ENCODE assay signal across 25 cellular contexts in genomic region chr10:118482393-118483331, GRCh38.
"Had no signal": no experiment of that assay in that cellular context is flagged by ENCODE, and none has a peak within 500 bp of the region (broad histone marks: within the 10 kb centered on the region; RNA-seq: fewer than 3 reads in every experiment).

No MANE protein-coding gene starts in this region.

- H3K4me3 ChIP-seq: PC-9, SK-N-MC had no signal

- H3K4me2 ChIP-seq: PC-9 had no signal

- FAIRE-seq: astrocyte had no signal

- H2AFZ ChIP-seq: PC-9 had no signal

- ATAC-seq: activated T-helper 17 cell treated with anti-CD3 and anti-CD28 coated beads, Interleukin-2, amount 50 U/mL, for 72 hours; T-cell had no signal

- H3K27ac ChIP-seq: PC-9, SK-N-MC had no signal

- DNase-seq: activated B cell treated with CpG ODN at 0.5 μM for 24 hours; activated CD4-positive, alpha-beta memory T cell treated with anti-CD3 and anti-CD28 coated beads for 36 hours; activated CD4-positive, alpha-beta T cell treated with anti-CD3 and anti-CD28 coated beads for 1 hour; activated CD4-positive, alpha-beta T cell treated with anti-CD3 and anti-CD28 coated beads, Interleukin-2, amount 10 ng/mL, durations not matched to agents 24 days and 14 days; activated CD8-positive, alpha-beta memory T cell treated with anti-CD3 and anti-CD28 coated beads for 24 hours; activated gamma-delta T cell; activated naive CD4-positive, alpha-beta T cell treated with anti-CD3 and anti-CD28 coated beads for 36 hours; activated T-cell treated with anti-CD3 and anti-CD28 coated beads for 4 hours; activated T-cell treated with anti-CD3 and anti-CD28 coated beads, Interleukin-2, amount 50 U/mL, for 48 hours; amygdala; Kasumi-1; NCI-H1105 treated with DMSO at 0.1 percent for 48 hours; NCI-H146; NCI-H187 treated with DMSO at 0.1 percent for 48 hours; NCI-H2081 treated with DMSO at 0.1 percent for 48 hours; NCI-H446; NCI-H524; PC-9; SHP77 treated with DMSO at 0.1 percent for 48 hours; T-cell; T-helper 2 cell; T1000 had no signal
